1 cellular context compared by ENCODE assay signal in genomic region chr19:36058481-36059179, GRCh38.
TF ChIP-seq lines count a peak whose summit lies in the region.

No MANE protein-coding gene starts in this region.

TF ChIP-seq in HepG2, 621 proteins besides CTCF, POLR2A, EP300 and RAD21 (continued from another document and continues in another):
- peak; percentile 88 for TF ChIP-seq PAXIP1 (CRISPR knock-in tag; conservative IDR thresholded peaks at IDR 0.05)
- TF ChIP-seq MBD4 (IDR thresholded peaks at IDR 0.05; ENCODE audit: borderline replicate concordance, low read length), result no peak
- TF ChIP-seq BCL3 (CRISPR knock-in tag; IDR thresholded peaks at IDR 0.05), result no peak
- TF ChIP-seq SMYD3 (CRISPR knock-in tag; IDR thresholded peaks at IDR 0.05), result no peak
- no peak for TF ChIP-seq ZNF34 (CRISPR knock-in tag; IDR thresholded peaks at IDR 0.05; ENCODE audit: borderline replicate concordance)
- no peak for TF ChIP-seq ZNF136 (CRISPR knock-in tag; IDR thresholded peaks at IDR 0.05; ENCODE audit: low read depth)
- TF ChIP-seq PCBP1 (IDR thresholded peaks at IDR 0.05; ENCODE audit: borderline replicate concordance, low read depth, low read length), result no peak
- TF ChIP-seq CC2D1A (CRISPR knock-in tag; IDR thresholded peaks at IDR 0.05), result no peak
- peak; percentile 85 for TF ChIP-seq NCOA2 (CRISPR knock-in tag; IDR thresholded peaks at IDR 0.05)
- no peak for TF ChIP-seq U2AF1 (optimal IDR thresholded peaks at IDR 0.05; ENCODE audit: low read depth, low read length)
- peak; percentile 29; the same call in 1 of the 2 replicates for TF ChIP-seq PHF8 (CRISPR knock-in tag; IDR thresholded peaks at IDR 0.05)
- TF ChIP-seq ZNF224 (CRISPR knock-in tag; IDR thresholded peaks at IDR 0.05), result peak; percentile 59; the same call in 1 of the 2 replicates
- TF ChIP-seq HNRNPL (IDR thresholded peaks at IDR 0.05; ENCODE audit: low read depth, low read length), result 0 out of 2 replicates have a peak, but pooled peaks have one; percentile 39
- peak; percentile 62; the same call in 1 of the 2 replicates for TF ChIP-seq NCOR1 (IDR thresholded peaks at IDR 0.05; ENCODE audit: borderline replicate concordance, low read length)
- peak; percentile 48; the same call in 1 of the 2 replicates for TF ChIP-seq ATF7-NPFF (CRISPR knock-in tag; IDR thresholded peaks at IDR 0.05; ENCODE audit: low read depth)
- TF ChIP-seq STAG1 (CRISPR knock-in tag; IDR thresholded peaks at IDR 0.05), result no peak
- peak; percentile 27; the same call in 1 of the 2 replicates for TF ChIP-seq FOXK1 (CRISPR knock-in tag; IDR thresholded peaks at IDR 0.05; ENCODE audit: borderline replicate concordance, low read depth)
- TF ChIP-seq RELA (CRISPR knock-in tag; IDR thresholded peaks at IDR 0.05), result no peak
- TF ChIP-seq, protein P1, sequence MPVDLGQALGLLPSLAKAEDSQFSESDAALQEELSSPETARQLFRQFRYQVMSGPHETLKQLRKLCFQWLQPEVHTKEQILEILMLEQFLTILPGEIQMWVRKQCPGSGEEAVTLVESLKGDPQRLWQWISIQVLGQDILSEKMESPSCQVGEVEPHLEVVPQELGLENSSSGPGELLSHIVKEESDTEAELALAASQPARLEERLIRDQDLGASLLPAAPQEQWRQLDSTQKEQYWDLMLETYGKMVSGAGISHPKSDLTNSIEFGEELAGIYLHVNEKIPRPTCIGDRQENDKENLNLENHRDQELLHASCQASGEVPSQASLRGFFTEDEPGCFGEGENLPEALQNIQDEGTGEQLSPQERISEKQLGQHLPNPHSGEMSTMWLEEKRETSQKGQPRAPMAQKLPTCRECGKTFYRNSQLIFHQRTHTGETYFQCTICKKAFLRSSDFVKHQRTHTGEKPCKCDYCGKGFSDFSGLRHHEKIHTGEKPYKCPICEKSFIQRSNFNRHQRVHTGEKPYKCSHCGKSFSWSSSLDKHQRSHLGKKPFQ (CRISPR knock-in tag; IDR thresholded peaks at IDR 0.05; ENCODE audit: insufficient replicate concordance), result no peak
- no peak for TF ChIP-seq ZNF33A (CRISPR knock-in tag; IDR thresholded peaks at IDR 0.05; ENCODE audit: borderline replicate concordance)
- TF ChIP-seq JUND (CRISPR knock-in tag; IDR thresholded peaks at IDR 0.05), result no peak
- no peak for TF ChIP-seq TOE1 (CRISPR knock-in tag; IDR thresholded peaks at IDR 0.05)
- no peak for TF ChIP-seq ZNF773 (CRISPR knock-in tag; IDR thresholded peaks at IDR 0.05; ENCODE audit: borderline replicate concordance)
- TF ChIP-seq ARID5B (CRISPR knock-in tag; IDR thresholded peaks at IDR 0.05), result peak; percentile 51; the same call in 1 of the 2 replicates
- no peak for TF ChIP-seq STAT5B (CRISPR knock-in tag; IDR thresholded peaks at IDR 0.05)
- TF ChIP-seq ZNF430 (CRISPR knock-in tag; IDR thresholded peaks at IDR 0.05), result peak; percentile 63; the same call in 1 of the 2 replicates
- peak; percentile 51; the same call in 1 of the 2 replicates for TF ChIP-seq SOX5 (CRISPR knock-in tag; IDR thresholded peaks at IDR 0.05; ENCODE audit: borderline replicate concordance)
- TF ChIP-seq ZNF614 (CRISPR knock-in tag; IDR thresholded peaks at IDR 0.05; ENCODE audit: borderline replicate concordance), result no peak
- TF ChIP-seq CREB1 (IDR thresholded peaks at IDR 0.05), result no peak
- peak; percentile 43; the same call in 1 of the 2 replicates for TF ChIP-seq CREB1 (CRISPR knock-in tag; IDR thresholded peaks at IDR 0.05)
- TF ChIP-seq BCL6 (CRISPR knock-in tag; IDR thresholded peaks at IDR 0.05), result peak; percentile 52; the same call in 1 of the 2 replicates
- no peak for TF ChIP-seq CBX2 (IDR thresholded peaks at IDR 0.05; ENCODE audit: low read depth, low read length)
- no peak for TF ChIP-seq CBX2 (CRISPR knock-in tag; IDR thresholded peaks at IDR 0.05; ENCODE audit: low read depth)
- TF ChIP-seq SAP130 (CRISPR knock-in tag; IDR thresholded peaks at IDR 0.05; ENCODE audit: low read depth), result peak; percentile 88
- 0 out of 2 replicates have a peak, but pooled peaks have one; percentile 48 for TF ChIP-seq ZNF724P (CRISPR knock-in tag; IDR thresholded peaks at IDR 0.05; ENCODE audit: borderline replicate concordance)
- TF ChIP-seq GATA4 (IDR thresholded peaks at IDR 0.05; ENCODE audit: borderline replicate concordance, low read depth), result no peak; the same call in 1 of the 2 replicates
- TF ChIP-seq ZNF629 (CRISPR knock-in tag; conservative IDR thresholded peaks at IDR 0.05), result no peak
- TF ChIP-seq PAWR (CRISPR knock-in tag; IDR thresholded peaks at IDR 0.05; ENCODE audit: borderline replicate concordance), result no peak
- TF ChIP-seq RBFOX2 (IDR thresholded peaks at IDR 0.05; ENCODE audit: low read depth, low read length), result 0 out of 2 replicates have a peak, but pooled peaks have one; percentile 23
- TF ChIP-seq KDM4B (CRISPR knock-in tag; IDR thresholded peaks at IDR 0.05), result no peak
- TF ChIP-seq HNF4G (IDR thresholded peaks at IDR 0.05; ENCODE audit: borderline replicate concordance, low read depth, low read length), result peak; percentile 86
- peak; percentile 52; the same call in 1 of the 2 replicates for TF ChIP-seq HNF4G (CRISPR knock-in tag; IDR thresholded peaks at IDR 0.05; ENCODE audit: borderline replicate concordance, low read depth)
- TF ChIP-seq FOXP4 (CRISPR knock-in tag; IDR thresholded peaks at IDR 0.05), result 0 out of 2 replicates have a peak, but pooled peaks have one; percentile 34
- no peak for TF ChIP-seq SMAD1 (CRISPR knock-in tag; IDR thresholded peaks at IDR 0.05; ENCODE audit: borderline replicate concordance, low read depth)
- TF ChIP-seq HMG20B (CRISPR knock-in tag; conservative IDR thresholded peaks at IDR 0.05), result peak; percentile 60
- TF ChIP-seq SOX6 (IDR thresholded peaks at IDR 0.05), result no peak
- TF ChIP-seq SOX6 (CRISPR knock-in tag; IDR thresholded peaks at IDR 0.05), result 0 out of 2 replicates have a peak, but pooled peaks have one; percentile 40
- peak; percentile 42; the same call in 1 of the 2 replicates for TF ChIP-seq ZNF788 (CRISPR knock-in tag; IDR thresholded peaks at IDR 0.05; ENCODE audit: borderline replicate concordance)
- no peak for TF ChIP-seq AGO2 (optimal IDR thresholded peaks at IDR 0.05; ENCODE audit: low read depth, low read length)
- 0 out of 2 replicates have a peak, but pooled peaks have one; percentile 63 for TF ChIP-seq ZNF772 (CRISPR knock-in tag; IDR thresholded peaks at IDR 0.05)
- no peak for TF ChIP-seq ZNF562 (CRISPR knock-in tag; IDR thresholded peaks at IDR 0.05; ENCODE audit: borderline replicate concordance)
- no peak for TF ChIP-seq PAF1 (CRISPR knock-in tag; IDR thresholded peaks at IDR 0.05)
- TF ChIP-seq MIER2 (CRISPR knock-in tag; IDR thresholded peaks at IDR 0.05), result 0 out of 2 replicates have a peak, but pooled peaks have one; percentile 24
- TF ChIP-seq, protein P2, sequence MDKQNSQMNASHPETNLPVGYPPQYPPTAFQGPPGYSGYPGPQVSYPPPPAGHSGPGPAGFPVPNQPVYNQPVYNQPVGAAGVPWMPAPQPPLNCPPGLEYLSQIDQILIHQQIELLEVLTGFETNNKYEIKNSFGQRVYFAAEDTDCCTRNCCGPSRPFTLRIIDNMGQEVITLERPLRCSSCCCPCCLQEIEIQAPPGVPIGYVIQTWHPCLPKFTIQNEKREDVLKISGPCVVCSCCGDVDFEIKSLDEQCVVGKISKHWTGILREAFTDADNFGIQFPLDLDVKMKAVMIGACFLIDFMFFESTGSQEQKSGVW (CRISPR knock-in tag; IDR thresholded peaks at IDR 0.05; ENCODE audit: borderline replicate concordance), result no peak
- TF ChIP-seq ZNF234 (CRISPR knock-in tag; conservative IDR thresholded peaks at IDR 0.05), result no peak
- TF ChIP-seq ZNF510 (CRISPR knock-in tag; IDR thresholded peaks at IDR 0.05; ENCODE audit: low read depth), result no peak
- TF ChIP-seq PPARG (CRISPR knock-in tag; conservative IDR thresholded peaks at IDR 0.05), result no peak
- TF ChIP-seq NFRKB (IDR thresholded peaks at IDR 0.05), result no peak
- TF ChIP-seq, protein P3, sequence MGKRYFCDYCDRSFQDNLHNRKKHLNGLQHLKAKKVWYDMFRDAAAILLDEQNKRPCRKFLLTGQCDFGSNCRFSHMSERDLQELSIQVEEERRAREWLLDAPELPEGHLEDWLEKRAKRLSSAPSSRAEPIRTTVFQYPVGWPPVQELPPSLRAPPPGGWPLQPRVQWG (CRISPR knock-in tag; IDR thresholded peaks at IDR 0.05; ENCODE audit: borderline replicate concordance, low read depth), result no peak
- 0 out of 2 replicates have a peak, but pooled peaks have one; percentile 38 for TF ChIP-seq ZSCAN25 (CRISPR knock-in tag; IDR thresholded peaks at IDR 0.05)
- no peak for TF ChIP-seq TSC22D2 (CRISPR knock-in tag; IDR thresholded peaks at IDR 0.05; ENCODE audit: borderline replicate concordance)
- TF ChIP-seq, protein P4, sequence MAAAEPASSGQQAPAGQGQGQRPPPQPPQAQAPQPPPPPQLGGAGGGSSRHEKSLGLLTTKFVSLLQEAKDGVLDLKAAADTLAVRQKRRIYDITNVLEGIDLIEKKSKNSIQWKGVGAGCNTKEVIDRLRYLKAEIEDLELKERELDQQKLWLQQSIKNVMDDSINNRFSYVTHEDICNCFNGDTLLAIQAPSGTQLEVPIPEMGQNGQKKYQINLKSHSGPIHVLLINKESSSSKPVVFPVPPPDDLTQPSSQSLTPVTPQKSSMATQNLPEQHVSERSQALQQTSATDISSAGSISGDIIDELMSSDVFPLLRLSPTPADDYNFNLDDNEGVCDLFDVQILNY (CRISPR knock-in tag; conservative IDR thresholded peaks at IDR 0.05), result no peak
